ENCODE assay signal across 9 cellular contexts in the genomic region with DNA sequence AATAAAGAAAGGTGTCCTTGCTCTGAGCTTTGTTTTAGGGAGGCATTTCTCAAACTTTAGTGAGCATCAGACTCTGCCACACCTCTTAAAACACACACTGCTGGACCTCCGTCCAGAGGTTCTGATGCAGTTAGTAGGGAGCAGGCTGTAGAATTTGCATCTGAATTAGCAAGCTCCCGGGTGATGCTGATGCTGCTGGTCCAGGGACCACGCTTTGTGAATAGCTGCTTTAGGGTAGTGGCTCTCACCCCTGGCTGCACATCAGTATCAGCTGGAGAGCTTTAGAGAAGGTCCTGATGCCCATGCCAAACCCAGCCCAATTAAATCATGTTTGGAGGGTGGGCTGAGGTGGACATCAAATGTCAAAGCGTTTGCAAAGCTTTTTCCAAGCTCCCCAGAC. TPM values are rescaled to one million over a fixed set of nuclear protein-coding genes. Genes with fewer than 3 reads are reported as not detected.
DNase-seq lines count a peak whose midpoint lies in the region; ATAC-seq, FAIRE-seq and TF ChIP-seq lines count a peak whose summit lies in the region.
"Had no signal": no experiment of that assay in that cellular context is flagged by ENCODE, and none has a peak within 500 bp of the region (broad histone marks: within the 10 kb centered on the region; RNA-seq: fewer than 3 reads in every experiment).

No MANE protein-coding gene starts in this region.

- peak; percentile 33 for ATAC-seq in WTC11
- no peak for ATAC-seq in stimulated activated effector memory CD8-positive, alpha-beta T cell treated with anti-CD3 and anti-CD28 coated beads, Interleukin-12 subunit alpha, Interleukin-12 subunit beta, amount 100 ng/mL, for 72 hours
- ATAC-seq in HG02798 (IDR thresholded peaks at IDR 0.05; ENCODE audit: poor library complexity, unreplicated experiment): no peak
- ATAC-seq in GM21447 (IDR thresholded peaks at IDR 0.05; ENCODE audit: unreplicated experiment): no peak

- H3K27ac Mint-ChIP-seq in WTC11: no peak overlapping the region
- H3K27ac Mint-ChIP-seq in stimulated activated effector memory CD8-positive, alpha-beta T cell treated with anti-CD3 and anti-CD28 coated beads, Interleukin-12 subunit alpha, Interleukin-12 subunit beta, amount 100 ng/mL, for 72 hours: no peak overlapping the region

- DNase-seq in ELF-1 (ENCODE audit: low read depth, low spot score): peak; percentile 5
- DNase-seq in WTC11 (ENCODE audit: low spot score): peak; percentile 13
- no peak for DNase-seq in stimulated activated effector memory CD8-positive, alpha-beta T cell treated with anti-CD3 and anti-CD28 coated beads, Interleukin-12 subunit alpha, Interleukin-12 subunit beta, amount 100 ng/mL, for 72 hours (ENCODE audit: low spot score in 2 of 2)
- DNase-seq in GM12892 (ENCODE audit: insufficient read length): no peak
- DNase-seq: NCI-H187 had no signal

- H3K27me3 ChIP-seq in iPS-15b (ENCODE audit: control insufficient read depth, insufficient read depth, low read length): peaks cover 4% of the 10 kb centered on the region

- H3K36me3 ChIP-seq in iPS-15b (ENCODE audit: control insufficient read depth, insufficient read depth, low read length): no peaks in the 10 kb centered on the region

- TF ChIP-seq POLR2A in GM12892 (IDR thresholded peaks at IDR 0.05; ENCODE audit: low read depth, low read length): no peak

- peaks cover 3% of the 10 kb centered on the region for H3K4me1 ChIP-seq in iPS-15b (ENCODE audit: control insufficient read depth, insufficient read depth, low read length)

- no peaks in the 10 kb centered on the region for H3K9me3 Mint-ChIP-seq in WTC11
- H3K9me3 Mint-ChIP-seq in stimulated activated effector memory CD8-positive, alpha-beta T cell treated with anti-CD3 and anti-CD28 coated beads, Interleukin-12 subunit alpha, Interleukin-12 subunit beta, amount 100 ng/mL, for 72 hours: no peaks in the 10 kb centered on the region

- peak overlapping the region; percentile 69 for H3K4me3 Mint-ChIP-seq in WTC11
- H3K4me3 Mint-ChIP-seq in stimulated activated effector memory CD8-positive, alpha-beta T cell treated with anti-CD3 and anti-CD28 coated beads, Interleukin-12 subunit alpha, Interleukin-12 subunit beta, amount 100 ng/mL, for 72 hours: peak overlapping the region; percentile 36

- CTCF ChIA-PET in WTC11 (lab: Charles Lee): interaction anchor here (0.5 to 3.3 kb wide), 26 partner anchors 10 to 830 kb away, joined by 3 to 28 read pairs (median 4); no protein-coding TSS in a partner anchor

- H3K4me1 Mint-ChIP-seq in WTC11: peaks cover 31% of the 10 kb centered on the region
- peaks cover 16% of the 10 kb centered on the region for H3K4me1 Mint-ChIP-seq in stimulated activated effector memory CD8-positive, alpha-beta T cell treated with anti-CD3 and anti-CD28 coated beads, Interleukin-12 subunit alpha, Interleukin-12 subunit beta, amount 100 ng/mL, for 72 hours

- H3K4me3 ChIP-seq in iPS-15b (ENCODE audit: low read depth, low read length): peak overlapping the region; percentile 72

- no peak overlapping the region for H3K9ac ChIP-seq in iPS-15b (ENCODE audit: low read depth, low read length)

- peaks cover 9% of the 10 kb centered on the region for H3K27me3 Mint-ChIP-seq in WTC11 (ENCODE audit: low read depth)

- FAIRE-seq in GM12892 (lab: Jason Lieb, UNC): no peak

- H3K36me3 Mint-ChIP-seq in WTC11: no peaks in the 10 kb centered on the region
- no peaks in the 10 kb centered on the region for H3K36me3 Mint-ChIP-seq in stimulated activated effector memory CD8-positive, alpha-beta T cell treated with anti-CD3 and anti-CD28 coated beads, Interleukin-12 subunit alpha, Interleukin-12 subunit beta, amount 100 ng/mL, for 72 hours

- H3K9me3 ChIP-seq in iPS-15b (ENCODE audit: control insufficient read depth, insufficient read depth, low read length): no peaks in the 10 kb centered on the region

- POLR2A ChIA-PET in WTC11 (lab: Charles Lee): no interaction called here

- TF ChIP-seq CTCF in WTC11 (IDR thresholded peaks at IDR 0.05): no peak

TF ChIP-seq in WTC11, 78 proteins besides CTCF, POLR2A, EP300 and RAD21:
- no peak for TF ChIP-seq GTF2I (CRISPR knock-in tag; conservative IDR thresholded peaks at IDR 0.05)
- TF ChIP-seq NR2C2 (CRISPR knock-in tag; IDR thresholded peaks at IDR 0.05): no peak
- no peak for TF ChIP-seq JUN (CRISPR knock-in tag; IDR thresholded peaks at IDR 0.05)
- TF ChIP-seq, protein P1, sequence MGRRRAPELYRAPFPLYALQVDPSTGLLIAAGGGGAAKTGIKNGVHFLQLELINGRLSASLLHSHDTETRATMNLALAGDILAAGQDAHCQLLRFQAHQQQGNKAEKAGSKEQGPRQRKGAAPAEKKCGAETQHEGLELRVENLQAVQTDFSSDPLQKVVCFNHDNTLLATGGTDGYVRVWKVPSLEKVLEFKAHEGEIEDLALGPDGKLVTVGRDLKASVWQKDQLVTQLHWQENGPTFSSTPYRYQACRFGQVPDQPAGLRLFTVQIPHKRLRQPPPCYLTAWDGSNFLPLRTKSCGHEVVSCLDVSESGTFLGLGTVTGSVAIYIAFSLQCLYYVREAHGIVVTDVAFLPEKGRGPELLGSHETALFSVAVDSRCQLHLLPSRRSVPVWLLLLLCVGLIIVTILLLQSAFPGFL (CRISPR knock-in tag; IDR thresholded peaks at IDR 0.05; ENCODE audit: borderline replicate concordance): no peak
- TF ChIP-seq, protein P2, sequence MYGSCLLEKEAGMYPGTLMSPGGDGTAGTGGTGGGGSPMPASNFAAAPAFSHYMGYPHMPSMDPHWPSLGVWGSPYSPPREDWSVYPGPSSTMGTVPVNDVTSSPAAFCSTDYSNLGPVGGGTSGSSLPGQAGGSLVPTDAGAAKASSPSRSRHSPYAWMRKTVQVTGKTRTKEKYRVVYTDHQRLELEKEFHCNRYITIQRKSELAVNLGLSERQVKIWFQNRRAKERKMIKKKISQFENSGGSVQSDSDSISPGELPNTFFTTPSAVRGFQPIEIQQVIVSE (CRISPR knock-in tag; IDR thresholded peaks at IDR 0.05; ENCODE audit: borderline replicate concordance): no peak
- TF ChIP-seq ETV6 (CRISPR knock-in tag; IDR thresholded peaks at IDR 0.05): no peak
- TF ChIP-seq SMAD4 (CRISPR knock-in tag; IDR thresholded peaks at IDR 0.05): no peak
- TF ChIP-seq GRHL2 (CRISPR knock-in tag; IDR thresholded peaks at IDR 0.05; ENCODE audit: insufficient replicate concordance, severe bottlenecking): no peak
- TF ChIP-seq EMX1 (CRISPR knock-in tag; IDR thresholded peaks at IDR 0.05): no peak
- TF ChIP-seq GABPB1 (CRISPR knock-in tag; IDR thresholded peaks at IDR 0.05): no peak

RNA-seq across cellular contexts. Expression of gene HTR2A, which starts 3.6 kb away (rescaled TPM):
- not detected in 3 replicates for total RNA-seq in WTC11 (2021)
- polyA plus RNA-seq in GM12892 (2012; ENCODE audit: missing spikeins): not detected
- total RNA-seq: dermis blood vessel endothelial cell had no signal

Comparison
In these comparisons a context has a peak if more than half of its experiments do, and no peak if none do; other contexts are left out.
1. DNase-seq: peak in ELF-1 (single experiment) and WTC11 (single experiment); none in stimulated activated effector memory CD8-positive, alpha-beta T cell treated with anti-CD3 and anti-CD28 coated beads, Interleukin-12 subunit alpha, Interleukin-12 subunit beta, amount 100 ng/mL, for 72 hours (0 of 2) and GM12892 (single experiment).